In genomic region chr4:110621328-110621812, GRCh38 we compare ENCODE assay signal across 11 cellular contexts. TPM values are rescaled to one million over a fixed set of nuclear protein-coding genes. Genes with fewer than 3 reads are reported as not detected.
A peak's percentile ranks its signal among the peaks of the same experiment; 100 is the strongest.
DNase-seq lines count a peak whose midpoint lies in the region; ATAC-seq and TF ChIP-seq lines count a peak whose summit lies in the region.
"Had no signal": no experiment of that assay in that cellular context is flagged by ENCODE, and none has a peak within 500 bp of the region (broad histone marks: within the 10 kb centered on the region; RNA-seq: fewer than 3 reads in every experiment).

No MANE protein-coding gene starts in this region.

- H3K9me3 Mint-ChIP-seq in T-helper 1 cell treated with Interleukin-12 subunit alpha and Interleukin-12 subunit beta and Interleukin-4 antibody, amounts not matched to agents 30 μg/mL and 1 μg/mL, for 36 hours: peaks cover 19% of the 10 kb centered on the region

- H3K27me3 Mint-ChIP-seq in T-helper 1 cell treated with Interleukin-12 subunit alpha and Interleukin-12 subunit beta and Interleukin-4 antibody, amounts not matched to agents 30 μg/mL and 1 μg/mL, for 36 hours (ENCODE audit: low read depth): peaks cover 99% of the 10 kb centered on the region

- no peak overlapping the region for H3K4me3 Mint-ChIP-seq in T-helper 1 cell treated with Interleukin-12 subunit alpha and Interleukin-12 subunit beta and Interleukin-4 antibody, amounts not matched to agents 30 μg/mL and 1 μg/mL, for 36 hours

- peak overlapping the region; percentile 78 for H3K4me3 ChIP-seq in skeletal muscle satellite cell (ENCODE audit: low read length)
- H3K4me3 ChIP-seq: mucosa of descending colon had no signal

- no peaks in the 10 kb centered on the region for H3K27me3 ChIP-seq in foreskin keratinocyte
- no peaks in the 10 kb centered on the region for H3K27me3 ChIP-seq in skeletal muscle satellite cell (ENCODE audit: control insufficient read depth, insufficient read depth, low read length)

- H3K27ac ChIP-seq in foreskin keratinocyte: peak overlapping the region; percentile 57
- H3K27ac ChIP-seq: KMS-11 had no signal

- H3K9ac ChIP-seq in skeletal muscle satellite cell (ENCODE audit: low read depth, low read length): peak overlapping the region; percentile 81
- H3K9ac ChIP-seq: KMS-11 had no signal

- H3K27ac Mint-ChIP-seq in T-helper 1 cell treated with Interleukin-12 subunit alpha and Interleukin-12 subunit beta and Interleukin-4 antibody, amounts not matched to agents 30 μg/mL and 1 μg/mL, for 36 hours: peak overlapping the region; percentile 55

- DNase-seq in T-helper 1 cell (no peak), NCI-H69 (lab: John Stamatoyannopoulos, UW) (peak; percentile 68), foreskin keratinocyte (no peak), NK-92 (lab: John Stamatoyannopoulos, UW; ENCODE audit: unreplicated experiment) (no peak), dermis blood vessel endothelial cell (no peak)
- DNase-seq: ACHN had no signal

- H3K4me1 Mint-ChIP-seq in T-helper 1 cell treated with Interleukin-12 subunit alpha and Interleukin-12 subunit beta and Interleukin-4 antibody, amounts not matched to agents 30 μg/mL and 1 μg/mL, for 36 hours (ENCODE audit: low read depth): peaks cover 10% of the 10 kb centered on the region

- no peak for ATAC-seq in foreskin keratinocyte
- no peak for ATAC-seq in GM21447 (IDR thresholded peaks at IDR 0.05; ENCODE audit: unreplicated experiment)

- H3K4me2 ChIP-seq in skeletal muscle satellite cell (ENCODE audit: low read length): peak overlapping the region; percentile 92
- H3K4me2 ChIP-seq: KMS-11 had no signal

- H3K9me3 ChIP-seq in skeletal muscle satellite cell (replicated peaks; ENCODE audit: low read length): no peaks in the 10 kb centered on the region
- H3K9me3 ChIP-seq: mucosa of descending colon had no signal

- no peak for TF ChIP-seq CTCF in foreskin keratinocyte (conservative IDR thresholded peaks at IDR 0.05)

- H3K4me1 ChIP-seq in foreskin keratinocyte (peaks cover 6% of the 10 kb centered on the region), skeletal muscle satellite cell (ENCODE audit: control insufficient read depth, insufficient read depth, low read length) (peaks cover 25% of the 10 kb centered on the region)

- no peaks in the 10 kb centered on the region for H3K36me3 Mint-ChIP-seq in T-helper 1 cell treated with Interleukin-12 subunit alpha and Interleukin-12 subunit beta and Interleukin-4 antibody, amounts not matched to agents 30 μg/mL and 1 μg/mL, for 36 hours (ENCODE audit: low read depth)

- peaks cover 28% of the 10 kb centered on the region for H3K36me3 ChIP-seq in skeletal muscle satellite cell (ENCODE audit: insufficient read depth, low read length)

RNA-seq across cellular contexts. Expression of gene PITX2, which starts 1.5 kb away (rescaled TPM):
- 22.2 and 27.1 TPM in 2 replicates for total RNA-seq in foreskin keratinocyte
- 15.4 and 19.3 TPM in 2 replicates for polyA plus RNA-seq in foreskin keratinocyte
- total RNA-seq in skeletal muscle satellite cell (2012; rRNA removed): 1.0 and 7.6 TPM in 2 replicates
- total RNA-seq in dermis blood vessel endothelial cell: not detected in 2 replicates

Comparison
In these comparisons a context has a peak if more than half of its experiments do, and no peak if none do; other contexts are left out.
1. RNA of gene PITX2, which starts 1.5 kb away (total RNA-seq): 22.2 to 27.1 TPM in foreskin keratinocyte; not detected in dermis blood vessel endothelial cell; every median in the first group is over 10 times any median in the second.